ENCODE assay signal across 1 cellular context in the genomic region with DNA sequence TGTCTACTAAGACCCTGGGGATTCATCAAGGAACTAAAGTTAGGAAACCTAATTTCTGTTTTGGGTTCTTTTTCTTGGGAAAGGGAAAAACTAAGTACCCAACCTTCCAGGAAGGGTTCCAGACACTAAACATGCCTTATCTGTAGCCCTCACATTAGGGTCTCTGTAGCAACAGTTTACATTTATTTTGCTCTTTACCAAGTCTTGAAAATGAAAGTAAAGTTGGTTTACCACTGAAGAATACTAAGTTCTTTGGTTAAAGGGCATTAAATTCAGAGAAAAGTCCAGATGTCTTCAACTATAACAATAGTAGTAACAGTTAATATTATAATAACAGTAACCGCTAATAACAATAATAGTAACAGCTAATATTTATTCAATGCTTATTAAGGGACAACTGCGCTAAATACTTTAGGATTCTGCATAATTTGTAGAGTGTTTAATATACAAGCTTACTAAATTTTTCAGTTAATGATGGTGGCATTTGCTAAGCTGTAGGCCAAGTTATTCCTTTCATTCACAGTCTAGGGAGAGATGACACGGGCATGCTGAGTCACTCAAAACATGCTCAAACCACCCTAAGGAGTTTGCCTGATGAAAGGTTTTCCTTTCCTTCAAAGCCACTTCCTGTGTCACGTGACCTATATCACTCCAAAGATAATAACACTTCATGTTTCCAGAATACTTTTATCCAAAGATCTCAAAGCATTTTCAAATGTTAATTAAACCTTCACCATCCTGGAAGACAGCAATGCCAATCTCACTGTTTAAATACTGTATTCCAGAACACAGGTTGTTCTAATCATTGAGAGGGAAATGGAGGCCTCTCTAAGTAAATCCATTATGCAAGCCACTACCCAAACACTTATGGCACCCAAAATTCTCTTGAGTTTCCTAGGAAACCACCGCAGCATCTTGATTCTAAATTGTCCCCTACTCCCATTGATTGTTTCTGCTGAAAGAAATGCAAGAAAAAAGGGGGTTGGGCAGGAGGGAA.
TF ChIP-seq lines count a peak whose summit lies in the region.

No MANE protein-coding gene starts in this region.

TF ChIP-seq in SK-N-SH, 30 proteins besides CTCF, POLR2A, EP300 and RAD21 (continued from another document):
- TF ChIP-seq, protein P1, sequence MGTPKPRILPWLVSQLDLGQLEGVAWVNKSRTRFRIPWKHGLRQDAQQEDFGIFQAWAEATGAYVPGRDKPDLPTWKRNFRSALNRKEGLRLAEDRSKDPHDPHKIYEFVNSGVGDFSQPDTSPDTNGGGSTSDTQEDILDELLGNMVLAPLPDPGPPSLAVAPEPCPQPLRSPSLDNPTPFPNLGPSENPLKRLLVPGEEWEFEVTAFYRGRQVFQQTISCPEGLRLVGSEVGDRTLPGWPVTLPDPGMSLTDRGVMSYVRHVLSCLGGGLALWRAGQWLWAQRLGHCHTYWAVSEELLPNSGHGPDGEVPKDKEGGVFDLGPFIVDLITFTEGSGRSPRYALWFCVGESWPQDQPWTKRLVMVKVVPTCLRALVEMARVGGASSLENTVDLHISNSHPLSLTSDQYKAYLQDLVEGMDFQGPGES (IDR thresholded peaks at IDR 0.05; ENCODE audit: low read depth, low read length): no peak
- TF ChIP-seq FOSL2 (IDR thresholded peaks at IDR 0.05; ENCODE audit: borderline replicate concordance, low read depth) (0 out of 2 replicates have a peak, but pooled peaks have one; percentile 3), YY1 (IDR thresholded peaks at IDR 0.05; ENCODE audit: low read depth) (no peak)
